ENCODE assay signal across 14 cellular contexts in genomic region chr14:88481794-88482193, GRCh38.
DNase-seq lines count a peak whose midpoint lies in the region; ATAC-seq, FAIRE-seq and TF ChIP-seq lines count a peak whose summit lies in the region.
"Had no signal": no experiment of that assay in that cellular context is flagged by ENCODE, and none has a peak within 500 bp of the region (broad histone marks: within the 10 kb centered on the region; RNA-seq: fewer than 3 reads in every experiment).

No MANE protein-coding gene starts in this region.

- WGBS in lung, 2 donors = 67 to 88% methylated on average over 7 of the region's 7 CpGs
- 92% methylated on average over 3 of the region's 7 CpGs for WGBS in HepG2 (ENCODE audit: low lambda C conversion rate)

- in situ Hi-C loops in HepG2 (cut with HindIII; ENCODE audit: extremely low pct_ligation_motif_present, low pct_unique_long_range_greater_than_20kb) = loop anchor here (25.0 kb wide), 1 partner anchor 531 kb away; no protein-coding TSS in a partner anchor

- H3K36me3 Mint-ChIP-seq in T-helper 17 cell (ENCODE audit: low read depth) (peaks cover 7% of the 10 kb centered on the region), mesothelial cell of epicardium (peaks cover 36% of the 10 kb centered on the region)

- TF ChIP-seq POLR2A in HepG2 (IDR thresholded peaks at IDR 0.05; ENCODE audit: insufficient read depth in 1 of 2, low read depth in 2 of 2, low read length in 2 of 2) = no peak

- H3K4me1 ChIP-seq in lung (ENCODE audit: control insufficient read depth in 2 of 2, insufficient read depth in 2 of 2, low read length in 2 of 2) = peaks cover 0 to 4% of the 10 kb centered on the region in 2 donors
- H3K4me1 ChIP-seq in HepG2 (ENCODE audit: insufficient read depth, low read length) = no peaks in the 10 kb centered on the region

- peaks cover 14 to 18% of the 10 kb centered on the region in 2 donors for H3K36me3 ChIP-seq in lung (ENCODE audit: control insufficient read depth in 2 of 2, insufficient read depth in 2 of 2, low read length in 2 of 2)
- H3K36me3 ChIP-seq in HepG2 (replicated peaks in 1 of 2; ENCODE audit: control insufficient read depth in 1 of 2, insufficient read depth in 2 of 2, low read length in 2 of 2) = no peaks in the 10 kb centered on the region; a peak in 2 of 5 replicates
- H3K36me3 ChIP-seq: BLaER1 had no signal

- H3K9me3 Mint-ChIP-seq in mesothelial cell of epicardium = no peaks in the 10 kb centered on the region

- H3K4me2 ChIP-seq in HepG2 (ENCODE audit: low read depth, low read length) = no peak overlapping the region

- H4K20me1 ChIP-seq in HepG2 (ENCODE audit: insufficient read depth, low read length) = no peaks in the 10 kb centered on the region
- H4K20me1 ChIP-seq: BLaER1 had no signal

- H3K27me3 ChIP-seq in lung (ENCODE audit: control insufficient read depth, insufficient read depth) (no peaks in the 10 kb centered on the region), HepG2 (ENCODE audit: control insufficient read depth in 1 of 2, insufficient read depth in 2 of 2, low read length in 2 of 2) (no peaks in the 10 kb centered on the region)
- H3K27me3 ChIP-seq: BLaER1 had no signal

- H3K27me3 Mint-ChIP-seq in T-helper 17 cell (peaks cover 35% of the 10 kb centered on the region), mesothelial cell of epicardium (ENCODE audit: low read depth) (no peaks in the 10 kb centered on the region)

- H3K27ac Mint-ChIP-seq in T-helper 17 cell (peak overlapping the region; percentile 8), mesothelial cell of epicardium (no peak overlapping the region)

- H3K4me1 Mint-ChIP-seq in T-helper 17 cell = peaks cover 3% of the 10 kb centered on the region
- H3K4me1 Mint-ChIP-seq in mesothelial cell of epicardium = peaks cover 4% of the 10 kb centered on the region

- CTCF ChIA-PET in HepG2 (lab: Yijun Ruan, JAX; ENCODE audit: low intra/inter-chr PET ratio, low total read pairs) = no interaction called here

- no peak overlapping the region for H2AFZ ChIP-seq in HepG2 (ENCODE audit: low read length)

- no peak for ATAC-seq in T-helper 17 cell
- peak; percentile 76 to 88 for ATAC-seq in left cardiac atrium
- ATAC-seq in lung (ENCODE audit: insufficient read depth, low FRiP score) = peak; percentile 75
- no peak for ATAC-seq in HG03045 (IDR thresholded peaks at IDR 0.05; ENCODE audit: unreplicated experiment)
- ATAC-seq in esophagus mucosa = no peak
- no peak for ATAC-seq in HepG2
- ATAC-seq: HCT116 had no signal

- no peak for TF ChIP-seq EP300 in HepG2 (IDR thresholded peaks at IDR 0.05; ENCODE audit: low read depth in 2 of 2, low read length in 2 of 2)
- no peak for TF ChIP-seq EP300 in HepG2 (CRISPR knock-in tag; IDR thresholded peaks at IDR 0.05; ENCODE audit: borderline replicate concordance)

- H3K9ac ChIP-seq in HepG2 (ENCODE audit: insufficient read depth, low read depth, low read length) = no peak overlapping the region
- H3K9ac ChIP-seq: BLaER1 had no signal

- no TSS peak for BruUV-seq in HepG2 (replicated peaks; lab: Mats Ljungman, UMichigan)

- no peak for FAIRE-seq in HepG2 (lab: Jason Lieb, UNC)

- H3K27ac ChIP-seq in lung (ENCODE audit: low read depth in 1 of 2, low read length in 1 of 2) = peak overlapping the region in 1 of 2 donors; percentile 51
- H3K27ac ChIP-seq in HepG2 (ENCODE audit: extremely low read length, insufficient read depth, low read length) = no peak overlapping the region
- H3K27ac ChIP-seq: BLaER1 had no signal

- TF ChIP-seq CTCF in lung (IDR thresholded peaks at IDR 0.05; ENCODE audit: control extremely low read depth, extremely low read depth) (no peak), mesothelial cell of epicardium (IDR thresholded peaks at IDR 0.05; ENCODE audit: unreplicated experiment) (no peak), HepG2 (CRISPR knock-in tag; IDR thresholded peaks at IDR 0.05) (no peak)

- intact Hi-C loops in left cardiac atrium (cut with DNase I) = no loop called here
- intact Hi-C loops in HepG2 (cut with micrococcal nuclease; ENCODE audit: unreplicated experiment) = no loop called here

- DNase-seq in T-helper 17 cell (no peak), left cardiac atrium (no peak), lung (ENCODE audit: low spot score) (peak; percentile 67), mesothelial cell of epicardium (ENCODE audit: low spot score in 2 of 2, unreplicated experiment in 2 of 2) (no peak), HepG2 (ENCODE audit: low spot score) (no peak)
- DNase-seq: DMS 273 treated with DMSO at 0.1 percent for 48 hours, EL, NCI-H1417 treated with DMSO at 0.1 percent for 48 hours, NCI-H2029 treated with DMSO at 0.1 percent for 48 hours, NCI-H510A treated with DMSO at 0.1 percent for 48 hours had no signal

- POLR2A ChIA-PET in HepG2 (lab: Yijun Ruan, JAX) = no interaction called here

- H3K4me3 Mint-ChIP-seq in T-helper 17 cell = no peak overlapping the region
- H3K4me3 Mint-ChIP-seq in mesothelial cell of epicardium = no peak overlapping the region

- TF ChIP-seq RAD21 in HepG2 (CRISPR knock-in tag; IDR thresholded peaks at IDR 0.05) = no peak

- H3K9me3 ChIP-seq in T-helper 17 cell (ENCODE audit: control insufficient read depth, low read length, poor library complexity, severe bottlenecking) (no peaks in the 10 kb centered on the region), lung (ENCODE audit: control insufficient read depth in 2 of 2, insufficient read depth in 1 of 2, low read length in 1 of 2) (peaks cover 0 to 5% of the 10 kb centered on the region in 2 donors), HepG2 (ENCODE audit: low read length) (no peaks in the 10 kb centered on the region)

- H3K4me3 ChIP-seq in lung (no peak overlapping the region), HepG2 (replicated peaks in 1 of 3; ENCODE audit: insufficient read depth in 1 of 3, low read depth in 2 of 3, low read length in 3 of 3) (no peak overlapping the region)
- H3K4me3 ChIP-seq: BLaER1 had no signal

- no peaks in the 10 kb centered on the region for H3K79me2 ChIP-seq in HepG2 (ENCODE audit: insufficient read depth, low read length)

TF ChIP-seq in HepG2, 621 proteins besides CTCF, POLR2A, EP300 and RAD21 (continues in another document):
- no peak for TF ChIP-seq PCBP2 (optimal IDR thresholded peaks at IDR 0.05; ENCODE audit: low read depth, low read length, poor library complexity, severe bottlenecking)
- TF ChIP-seq ZNF33A (CRISPR knock-in tag; IDR thresholded peaks at IDR 0.05; ENCODE audit: borderline replicate concordance) = no peak
- TF ChIP-seq TCF7L2 (IDR thresholded peaks at IDR 0.05; ENCODE audit: low read depth, low read length) = no peak
- TF ChIP-seq KIAA2018 (CRISPR knock-in tag; IDR thresholded peaks at IDR 0.05; ENCODE audit: borderline replicate concordance) = no peak
- TF ChIP-seq JUN (CRISPR knock-in tag; IDR thresholded peaks at IDR 0.05) = no peak
- no peak for TF ChIP-seq ZNF790 (CRISPR knock-in tag; IDR thresholded peaks at IDR 0.05; ENCODE audit: borderline replicate concordance)
- TF ChIP-seq ZNF282 (IDR thresholded peaks at IDR 0.05; ENCODE audit: partially characterized antibody) = no peak

Comparison
In these comparisons a context has a peak if more than half of its experiments do, and no peak if none do; other contexts are left out.
1. ATAC-seq: peak in left cardiac atrium (2 of 2) and lung (single experiment); none in T-helper 17 cell (single experiment), HG03045 (single experiment), esophagus mucosa (single experiment) and HepG2 (single experiment).